27 cellular contexts compared by ENCODE assay signal in the genomic region with DNA sequence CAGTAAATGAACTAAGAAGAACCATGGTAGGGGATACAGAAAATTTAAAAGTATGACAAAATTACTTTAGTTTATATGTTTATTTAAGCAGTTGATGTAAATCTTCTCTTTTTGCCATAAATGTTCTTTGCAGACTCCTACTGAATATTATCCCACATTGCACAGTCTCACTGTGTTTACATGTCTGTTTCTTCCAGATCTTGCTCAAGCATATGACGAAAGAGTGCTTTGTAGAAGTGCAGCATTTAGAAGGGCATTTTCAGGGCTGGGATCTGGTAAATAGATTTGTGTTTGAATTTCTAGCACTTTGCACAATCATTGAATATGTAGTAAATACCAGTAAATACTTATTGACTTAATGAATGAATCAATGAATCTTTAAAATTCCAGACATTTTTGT.
"Had no signal": no experiment of that assay in that cellular context is flagged by ENCODE, and none has a peak within 500 bp of the region (broad histone marks: within the 10 kb centered on the region; RNA-seq: fewer than 3 reads in every experiment).

No MANE protein-coding gene starts in this region.

- H3K36me3 ChIP-seq: brain microvascular endothelial cell, gastroesophageal sphincter had no signal

- H3K27me3 ChIP-seq: brain microvascular endothelial cell, dorsolateral prefrontal cortex, gastroesophageal sphincter had no signal

- H3K9me3 ChIP-seq: gastroesophageal sphincter had no signal

- H3K4me3 ChIP-seq: coronary artery, dorsolateral prefrontal cortex, gastroesophageal sphincter had no signal

- ATAC-seq: activated naive CD4-positive, alpha-beta T cell treated with anti-CD3 and anti-CD28 coated beads, Interleukin-2, amount 50 U/mL, for 72 hours; activated T-cell treated with anti-CD3 and anti-CD28 coated beads, Interleukin-2, amount 50 U/mL, for 72 hours; esophagus mucosa; gastroesophageal sphincter; WTC11 had no signal

- DNase-seq: activated CD4-positive, alpha-beta memory T cell treated with anti-CD3 and anti-CD28 coated beads, Interleukin-2, amount 10 ng/mL, durations not matched to agents 7 days and 5 days; activated CD4-positive, alpha-beta T cell treated with anti-CD3 and anti-CD28 coated beads for 1 hour; activated CD4-positive, alpha-beta T cell treated with anti-CD3 and anti-CD28 coated beads for 4 hours; activated CD4-positive, alpha-beta T cell treated with anti-CD3 and anti-CD28 coated beads, Interleukin-2, amount 10 ng/mL, durations not matched to agents 7 days and 5 days; activated CD4-positive, alpha-beta T cell treated with anti-CD3 and anti-CD28 coated beads, Interleukin-2, amount 50 U/mL, for 4 hours; activated CD8-positive, alpha-beta memory T cell treated with anti-CD3 and anti-CD28 coated beads, Interleukin-2, amount 50 U/mL, for 48 hours; activated gamma-delta T cell; activated naive CD4-positive, alpha-beta T cell; activated naive CD4-positive, alpha-beta T cell treated with anti-CD3 and anti-CD28 coated beads, Interleukin-2, amount 10 ng/mL, durations not matched to agents 7 days and 5 days; activated naive CD8-positive, alpha-beta T cell treated with anti-CD3 and anti-CD28 coated beads, Interleukin-2, amount 10 ng/mL, durations not matched to agents 7 days and 5 days; activated T-cell treated with anti-CD3 and anti-CD28 coated beads for 4 hours; activated T-cell treated with anti-CD3 and anti-CD28 coated beads, Interleukin-2, amount 50 U/mL, for 24 hours; activated T-cell treated with anti-CD3 and anti-CD28 coated beads, Interleukin-2, amount 50 U/mL, for 72 hours; amniotic stem cell; anterior cingulate cortex; brain microvascular endothelial cell; dorsolateral prefrontal cortex; effector memory CD4-positive, alpha-beta T cell; endodermal cell; foreskin melanocyte; T-helper 2 cell had no signal

- H3K27ac ChIP-seq: brain microvascular endothelial cell, coronary artery, dorsolateral prefrontal cortex, VCaP had no signal
